8 cellular contexts compared by ENCODE assay signal in the genomic region with DNA sequence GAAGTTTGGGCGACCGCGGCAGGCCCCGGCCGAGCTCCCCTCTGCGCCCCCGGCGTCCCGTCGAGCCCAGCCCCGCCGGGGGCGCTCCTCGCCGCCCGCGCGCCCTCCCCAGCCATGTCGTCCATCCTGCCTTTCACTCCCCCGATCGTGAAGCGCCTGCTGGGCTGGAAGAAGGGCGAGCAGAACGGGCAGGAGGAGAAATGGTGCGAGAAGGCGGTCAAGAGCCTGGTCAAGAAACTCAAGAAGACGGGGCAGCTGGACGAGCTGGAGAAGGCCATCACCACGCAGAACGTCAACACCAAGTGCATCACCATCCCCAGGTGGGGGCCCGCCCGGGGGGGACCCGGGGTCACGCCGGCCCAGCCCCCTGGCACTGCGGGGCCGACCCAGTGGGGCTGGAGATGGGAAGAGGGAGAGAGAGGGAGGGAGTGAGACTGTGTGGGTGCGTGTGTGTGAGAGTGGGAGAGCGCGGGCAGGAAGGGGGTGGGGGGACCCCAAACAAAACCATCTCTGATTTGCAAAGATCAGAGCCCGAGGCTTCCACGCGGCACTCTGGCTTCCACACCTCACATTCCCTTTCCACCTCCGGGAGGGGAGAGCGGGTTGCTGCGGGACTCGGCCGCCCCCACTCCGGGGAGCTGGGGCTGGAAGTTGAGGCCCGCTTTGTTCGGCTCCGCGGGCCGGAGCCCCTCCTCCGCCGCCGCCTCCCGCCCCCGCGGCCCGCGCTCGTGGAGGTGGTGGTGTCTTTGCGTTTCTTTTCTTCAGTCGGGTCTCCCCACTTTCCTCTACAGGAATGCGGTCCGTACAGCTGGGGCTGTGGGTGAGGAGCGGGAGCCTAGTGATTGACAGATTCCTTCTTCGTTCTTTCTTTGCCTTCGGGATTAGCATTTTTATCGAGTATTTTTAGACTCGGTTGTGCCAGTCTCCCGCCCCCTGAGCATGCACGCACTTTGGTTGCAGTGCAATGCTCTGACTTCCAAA.
DNase-seq lines count a peak whose midpoint lies in the region; ATAC-seq and TF ChIP-seq lines count a peak whose summit lies in the region.

No MANE protein-coding gene starts in this region.

- H3K9ac ChIP-seq in rectal smooth muscle tissue (ENCODE audit: low read length), result peak overlapping the region; percentile 74

- peak overlapping the region; percentile 56 for H3K27ac ChIP-seq in HL-60 (replicated peaks)
- peak overlapping the region; percentile 81 for H3K27ac ChIP-seq in rectal smooth muscle tissue (ENCODE audit: low read depth, low read length)

- H3K27me3 ChIP-seq in HL-60 (ENCODE audit: insufficient read depth, poor library complexity, severe bottlenecking) (no peaks in the 10 kb centered on the region), rectal smooth muscle tissue (ENCODE audit: control insufficient read depth, insufficient read depth, low read length) (no peaks in the 10 kb centered on the region)

- TF ChIP-seq CTCF in HL-60 (IDR thresholded peaks at IDR 0.05; ENCODE audit: insufficient read depth, low read length) (no peak), foreskin fibroblast (IDR thresholded peaks at IDR 0.05; ENCODE audit: low read depth, low read length) (no peak)

- DNase-seq in GM03348 (ENCODE audit: low spot score), result peak; percentile 47
- DNase-seq in HL-60 (ENCODE audit: low read depth in 1 of 2, low spot score in 1 of 2), result no peak
- DNase-seq in activated T-cell treated with anti-CD3 and anti-CD28 coated beads, Interleukin-2, amount 50 U/mL, for 48 hours, result peak; percentile 56 to 63
- DNase-seq in foreskin fibroblast, result peak in 1 of 2 donors; percentile 52
- no peak for DNase-seq in CD1c-positive myeloid dendritic cell (ENCODE audit: extremely low spot score)
- no peak for DNase-seq in NCI-H2107 (lab: John Stamatoyannopoulos, UW)

- H3K36me3 ChIP-seq in rectal smooth muscle tissue (ENCODE audit: control insufficient read depth, insufficient read depth, low read length), result no peaks in the 10 kb centered on the region

- peaks cover 11% of the 10 kb centered on the region for H3K4me1 ChIP-seq in rectal smooth muscle tissue (ENCODE audit: control insufficient read depth, insufficient read depth, low read length)

- no peak for ATAC-seq in HG03108 (IDR thresholded peaks at IDR 0.05; ENCODE audit: unreplicated experiment)

- H3K4me3 ChIP-seq in HL-60 (replicated peaks; ENCODE audit: insufficient read depth, low read length) (peak overlapping the region; percentile 90), foreskin fibroblast (ENCODE audit: low read depth in 1 of 2, low read length in 2 of 2) (peak overlapping the region; percentile 91 to 92), rectal smooth muscle tissue (ENCODE audit: low read length) (peak overlapping the region; percentile 85)

Comparison
In these comparisons a context has a peak if more than half of its experiments do, and no peak if none do; other contexts are left out.
1. DNase-seq: peak in GM03348 (single experiment) and activated T-cell treated with anti-CD3 and anti-CD28 coated beads, Interleukin-2, amount 50 U/mL, for 48 hours (2 of 2); none in HL-60 (0 of 2), CD1c-positive myeloid dendritic cell (single experiment) and NCI-H2107 (single experiment).
2. Peak in every context shown above with its lines, with median percentiles within 50 percentile points of each other: H3K4me3 ChIP-seq.